In genomic region chr2:28619213-28620196, GRCh38 we compare ENCODE assay signal across 15 cellular contexts.
A peak's percentile ranks its signal among the peaks of the same experiment; 100 is the strongest.
DNase-seq lines count a peak whose midpoint lies in the region; ATAC-seq and TF ChIP-seq lines count a peak whose summit lies in the region.
"Had no signal": no experiment of that assay in that cellular context is flagged by ENCODE, and none has a peak within 500 bp of the region (broad histone marks: within the 10 kb centered on the region; RNA-seq: fewer than 3 reads in every experiment).

No MANE protein-coding gene starts in this region.

- H3K27ac ChIP-seq in stomach (peak overlapping the region in 4 of 5 donors; percentile 3 to 97 (median 94)), upper lobe of right lung (no peak overlapping the region)

- intact Hi-C loops in activated CD4-positive, alpha-beta memory T cell treated with anti-CD3 and anti-CD28 coated beads for 36 hours (cut with micrococcal nuclease), result loop anchor here (5.0 to 10.0 kb wide), 3 partner anchors 227 to 498 kb away; partner anchors contain the start of genes CLIP4 and FOSL2
- intact Hi-C loops in stomach (cut with DNase I; ENCODE audit: low total_unique reads) (no loop called here), upper lobe of right lung (cut with DNase I) (no loop called here)

- TF ChIP-seq EP300 in stomach (IDR thresholded peaks at IDR 0.05), result no peak

- H3K36me3 Mint-ChIP-seq in activated CD4-positive, alpha-beta memory T cell treated with anti-CD3 and anti-CD28 coated beads, Interleukin-2, amount 10 ng/mL, durations not matched to agents 7 days and 5 days (ENCODE audit: low read depth), result peaks cover 6% of the 10 kb centered on the region
- no peaks in the 10 kb centered on the region for H3K36me3 Mint-ChIP-seq in activated CD4-positive, alpha-beta memory T cell treated with anti-CD3 and anti-CD28 coated beads for 36 hours
- H3K36me3 Mint-ChIP-seq in activated T-helper 17 cell treated with anti-CD3 and anti-CD28 coated beads, Interleukin-2, amount 50 U/mL, for 72 hours (ENCODE audit: low read depth), result no peaks in the 10 kb centered on the region

- peaks cover 5% of the 10 kb centered on the region for H3K9me3 Mint-ChIP-seq in activated CD4-positive, alpha-beta memory T cell treated with anti-CD3 and anti-CD28 coated beads, Interleukin-2, amount 10 ng/mL, durations not matched to agents 7 days and 5 days
- H3K9me3 Mint-ChIP-seq in activated CD4-positive, alpha-beta memory T cell treated with anti-CD3 and anti-CD28 coated beads for 36 hours, result no peaks in the 10 kb centered on the region
- no peaks in the 10 kb centered on the region for H3K9me3 Mint-ChIP-seq in activated T-helper 17 cell treated with anti-CD3 and anti-CD28 coated beads, Interleukin-2, amount 50 U/mL, for 72 hours

- 76 to 83% (median 79%) methylated on average over 10 of the region's 10 CpGs for WGBS in stomach, 5 donors

- H3K27me3 Mint-ChIP-seq in activated CD4-positive, alpha-beta memory T cell treated with anti-CD3 and anti-CD28 coated beads, Interleukin-2, amount 10 ng/mL, durations not matched to agents 7 days and 5 days, result no peaks in the 10 kb centered on the region
- no peaks in the 10 kb centered on the region for H3K27me3 Mint-ChIP-seq in activated CD4-positive, alpha-beta memory T cell treated with anti-CD3 and anti-CD28 coated beads for 36 hours
- H3K27me3 Mint-ChIP-seq in activated T-helper 17 cell treated with anti-CD3 and anti-CD28 coated beads, Interleukin-2, amount 50 U/mL, for 72 hours, result no peaks in the 10 kb centered on the region

- H3K4me3 ChIP-seq in stomach, result no peak overlapping the region
- no peak overlapping the region for H3K4me3 ChIP-seq in upper lobe of right lung
- H3K4me3 ChIP-seq: body of pancreas, ovary, uterus had no signal

- peaks cover 68% of the 10 kb centered on the region for H3K4me1 Mint-ChIP-seq in activated CD4-positive, alpha-beta memory T cell treated with anti-CD3 and anti-CD28 coated beads, Interleukin-2, amount 10 ng/mL, durations not matched to agents 7 days and 5 days
- H3K4me1 Mint-ChIP-seq in activated CD4-positive, alpha-beta memory T cell treated with anti-CD3 and anti-CD28 coated beads for 36 hours (ENCODE audit: low read depth), result peaks cover 79% of the 10 kb centered on the region
- H3K4me1 Mint-ChIP-seq in activated T-helper 17 cell treated with anti-CD3 and anti-CD28 coated beads, Interleukin-2, amount 50 U/mL, for 72 hours, result peaks cover 49% of the 10 kb centered on the region

- H3K27ac Mint-ChIP-seq in activated CD4-positive, alpha-beta memory T cell treated with anti-CD3 and anti-CD28 coated beads, Interleukin-2, amount 10 ng/mL, durations not matched to agents 7 days and 5 days, result peak overlapping the region; percentile 96
- no peak overlapping the region for H3K27ac Mint-ChIP-seq in activated CD4-positive, alpha-beta memory T cell treated with anti-CD3 and anti-CD28 coated beads for 36 hours
- peak overlapping the region; percentile 98 for H3K27ac Mint-ChIP-seq in activated T-helper 17 cell treated with anti-CD3 and anti-CD28 coated beads, Interleukin-2, amount 50 U/mL, for 72 hours

- POLR2A ChIA-PET in activated CD4-positive, alpha-beta memory T cell treated with anti-CD3 and anti-CD28 coated beads, Interleukin-2, amount 10 ng/mL, durations not matched to agents 7 days and 5 days (lab: Charles Lee), result interaction anchor here (1.0 kb wide), 1 partner anchor 132 kb away, joined by 3 read pairs; the partner anchor contains the start of gene PPP1CB
- POLR2A ChIA-PET in activated CD4-positive, alpha-beta memory T cell treated with anti-CD3 and anti-CD28 coated beads for 36 hours (lab: Charles Lee), result interaction anchor here (0.7 kb wide), 1 partner anchor 515 kb away, joined by 4 read pairs; no protein-coding TSS in a partner anchor

- H3K27me3 ChIP-seq in stomach (no peaks in the 10 kb centered on the region), upper lobe of right lung (no peaks in the 10 kb centered on the region)
- H3K27me3 ChIP-seq: body of pancreas, ovary, uterus had no signal

- TF ChIP-seq CTCF in stomach (IDR thresholded peaks at IDR 0.05) (no peak), upper lobe of right lung (IDR thresholded peaks at IDR 0.05) (no peak)

- no peak overlapping the region for H3K4me3 Mint-ChIP-seq in activated CD4-positive, alpha-beta memory T cell treated with anti-CD3 and anti-CD28 coated beads, Interleukin-2, amount 10 ng/mL, durations not matched to agents 7 days and 5 days
- no peak overlapping the region for H3K4me3 Mint-ChIP-seq in activated CD4-positive, alpha-beta memory T cell treated with anti-CD3 and anti-CD28 coated beads for 36 hours
- H3K4me3 Mint-ChIP-seq in activated T-helper 17 cell treated with anti-CD3 and anti-CD28 coated beads, Interleukin-2, amount 50 U/mL, for 72 hours, result peak overlapping the region; percentile 85

- no peaks in the 10 kb centered on the region for H3K9me3 ChIP-seq in stomach
- H3K9me3 ChIP-seq in upper lobe of right lung, result no peaks in the 10 kb centered on the region
- H3K9me3 ChIP-seq: body of pancreas, ovary, uterus had no signal

- DNase-seq in activated CD4-positive, alpha-beta memory T cell treated with anti-CD3 and anti-CD28 coated beads, Interleukin-2, amount 10 ng/mL, durations not matched to agents 7 days and 5 days, result no peak
- no peak for DNase-seq in activated CD4-positive, alpha-beta memory T cell treated with anti-CD3 and anti-CD28 coated beads for 36 hours
- DNase-seq in kidney tubule cell (ENCODE audit: low spot score), result peak; percentile 15
- DNase-seq in stomach, result no peak
- no peak for DNase-seq in upper lobe of right lung
- no peak for DNase-seq in nucleus accumbens (lab: John Stamatoyannopoulos, UW)
- DNase-seq in NCI-H1105 (lab: John Stamatoyannopoulos, UW), result no peak
- DNase-seq: activated CD4-positive, alpha-beta T cell treated with anti-CD3 and anti-CD28 coated beads for 1 hour; body of pancreas; KBM-7; NCI-H345; SHP77 treated with DMSO at 0.1 percent for 48 hours; uterus had no signal

- H3K36me3 ChIP-seq in stomach, result no peaks in the 10 kb centered on the region
- H3K36me3 ChIP-seq in upper lobe of right lung, result no peaks in the 10 kb centered on the region
- H3K36me3 ChIP-seq: ovary, uterus had no signal

- H3K4me1 ChIP-seq in stomach (peaks cover 29 to 84% (median 47%) of the 10 kb centered on the region in 4 donors), upper lobe of right lung (peaks cover 20% of the 10 kb centered on the region)

- CTCF ChIA-PET in activated CD4-positive, alpha-beta memory T cell treated with anti-CD3 and anti-CD28 coated beads, Interleukin-2, amount 10 ng/mL, durations not matched to agents 7 days and 5 days (lab: Charles Lee), result interaction anchor here (1.8 kb wide), 1 partner anchor 25 kb away, joined by 8 read pairs; no protein-coding TSS in a partner anchor
- CTCF ChIA-PET in activated CD4-positive, alpha-beta memory T cell treated with anti-CD3 and anti-CD28 coated beads for 36 hours (lab: Charles Lee), result interaction anchor here (5.8 kb wide), 1 partner anchor 24 kb away, joined by 44 read pairs; no protein-coding TSS in a partner anchor

- ATAC-seq in activated T-helper 17 cell treated with anti-CD3 and anti-CD28 coated beads, Interleukin-2, amount 50 U/mL, for 72 hours (replicated peaks), result no peak
- ATAC-seq in upper lobe of right lung, result no peak
- ATAC-seq: body of pancreas had no signal

- no peak for TF ChIP-seq POLR2A in stomach (IDR thresholded peaks at IDR 0.05)
